28 cellular contexts compared by ENCODE assay signal in genomic region chr7:20136647-20137046, GRCh38.
"Had no signal": no experiment of that assay in that cellular context is flagged by ENCODE, and none has a peak within 500 bp of the region (broad histone marks: within the 10 kb centered on the region; RNA-seq: fewer than 3 reads in every experiment).

No MANE protein-coding gene starts in this region.

- H3K9me3 ChIP-seq: ascending aorta had no signal

- H3K27ac ChIP-seq: ascending aorta, cardiac muscle cell, RWPE1 had no signal

- DNase-seq: activated CD4-positive, alpha-beta T cell treated with anti-CD3 and anti-CD28 coated beads for 36 hours; activated CD4-positive, alpha-beta T cell treated with anti-CD3 and anti-CD28 coated beads, Interleukin-2, amount 10 ng/mL, durations not matched to agents 7 days and 5 days; activated CD4-positive, alpha-beta T cell treated with anti-CD3 and anti-CD28 coated beads, Interleukin-2, amount 50 U/mL, for 48 hours; activated CD8-positive, alpha-beta T cell treated with anti-CD3 and anti-CD28 coated beads, Interleukin-2, amount 10 ng/mL, durations not matched to agents 7 days and 5 days; activated gamma-delta T cell; activated naive CD4-positive, alpha-beta T cell treated with Interleukin-2 at 50 U/mL for 16 hours; activated naive CD8-positive, alpha-beta T cell treated with anti-CD3 and anti-CD28 coated beads, Interleukin-2, amount 10 ng/mL, durations not matched to agents 7 days and 5 days; activated T-cell treated with anti-CD3 and anti-CD28 coated beads, Interleukin-2, amount 50 U/mL, for 24 hours; amygdala; NCI-H1092 treated with DMSO at 0.1 percent for 48 hours; NCI-H187; NCI-H2029 treated with DMSO at 0.1 percent for 48 hours; NCI-H2171 treated with DMSO at 0.1 percent for 48 hours; NCI-H2227 treated with DMSO at 0.1 percent for 48 hours; NCI-H446; NCI-H510A treated with DMSO at 0.1 percent for 48 hours; NCI-H526 treated with DMSO at 0.1 percent for 48 hours; NCI-H774; SIG-M5; SW 1271; T1000 had no signal

- ATAC-seq: activated CD4-positive, alpha-beta T cell treated with anti-CD3 and anti-CD28 coated beads for 36 hours; activated CD4-positive, CD25-positive, alpha-beta regulatory T cell treated with anti-CD3 and anti-CD28 coated beads, Interleukin-2, amount 50 U/mL, for 24 hours; activated CD8-positive, alpha-beta T cell treated with anti-CD3 and anti-CD28 coated beads, Interleukin-2, amount 10 ng/mL, durations not matched to agents 7 days and 5 days; Panc1; Right ventricle myocardium inferior; SK-N-SH treated with all-trans-retinoic acid at 6 μM for 48 hours had no signal

- H3K4me1 ChIP-seq: ascending aorta had no signal

- H3K36me3 ChIP-seq: ascending aorta, cardiac muscle cell had no signal

- H3K4me3 ChIP-seq: ascending aorta, cardiac muscle cell had no signal
